Comparison of ENCODE assay signal across 8 cellular contexts in the genomic region with DNA sequence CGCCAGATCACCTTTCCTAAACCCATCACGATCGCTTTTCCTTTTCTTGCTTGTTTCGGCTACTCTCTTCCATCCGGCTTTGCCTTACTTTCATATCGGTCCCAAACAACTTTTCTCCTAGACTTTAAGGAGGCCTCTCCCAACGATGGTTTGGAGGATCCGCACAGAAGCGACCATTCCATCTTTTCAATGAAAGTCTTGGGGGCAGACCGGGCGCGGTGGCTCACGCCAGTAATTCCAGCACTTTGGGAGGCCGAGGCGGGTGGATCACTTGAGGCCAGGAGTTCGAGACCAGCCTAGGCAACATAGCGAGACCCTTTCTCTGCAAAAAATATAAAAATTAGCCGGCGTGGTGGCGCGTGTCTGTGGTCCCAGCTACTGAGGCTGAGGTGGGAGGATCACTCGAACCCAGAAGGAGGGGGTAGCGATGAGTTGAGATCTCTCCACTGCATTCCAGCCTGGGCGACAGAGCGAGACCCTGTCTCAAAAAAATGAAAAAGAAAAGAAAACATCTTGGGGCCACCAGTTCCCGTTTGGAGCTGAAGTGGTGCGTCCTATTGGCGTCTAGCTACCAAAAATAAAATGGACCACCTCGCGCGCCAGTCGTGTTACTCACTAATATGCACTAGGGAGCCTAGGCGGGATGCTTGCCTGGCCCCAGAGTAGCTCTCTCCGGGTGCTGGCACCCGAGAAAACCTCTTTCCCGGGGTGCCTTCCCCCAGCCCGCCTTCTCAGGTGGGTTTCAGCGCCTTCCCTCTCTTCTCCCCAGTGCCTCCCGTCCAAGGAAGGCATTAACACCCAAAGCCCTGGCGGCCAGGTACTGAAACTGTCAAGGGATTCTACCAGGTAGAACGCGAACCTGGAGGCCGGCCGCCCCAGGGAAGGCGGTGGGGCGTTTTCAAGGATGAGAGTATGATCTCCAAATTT. TPM values are rescaled to one million over a fixed set of nuclear protein-coding genes. Genes with fewer than 3 reads are reported as not detected.
DNase-seq lines count a peak whose midpoint lies in the region; ATAC-seq, FAIRE-seq and TF ChIP-seq lines count a peak whose summit lies in the region.

No MANE protein-coding gene starts in this region.

- H3K4me2 ChIP-seq in Karpas-422 (ENCODE audit: low read depth, low read length, poor library complexity, severe bottlenecking) (peak overlapping the region; percentile 82), HepG2 (ENCODE audit: low read depth, low read length) (peak overlapping the region; percentile 86)

- H3K27ac ChIP-seq in Karpas-422 (ENCODE audit: low read length) (no peak overlapping the region), caudate nucleus (ENCODE audit: low read depth, low read length) (peak overlapping the region; percentile 87), HepG2 (ENCODE audit: extremely low read length, insufficient read depth, low read length) (peak overlapping the region; percentile 94)

- intact Hi-C loops in HepG2 (cut with micrococcal nuclease; ENCODE audit: unreplicated experiment): no loop called here

- TF ChIP-seq EP300 in HepG2 (IDR thresholded peaks at IDR 0.05; ENCODE audit: low read depth in 2 of 2, low read length in 2 of 2) (no peak), HepG2 (CRISPR knock-in tag; IDR thresholded peaks at IDR 0.05; ENCODE audit: borderline replicate concordance) (no peak)

- no peak for TF ChIP-seq POLR2A in HepG2 (IDR thresholded peaks at IDR 0.05; ENCODE audit: insufficient read depth in 1 of 2, low read depth in 2 of 2, low read length in 2 of 2)

- no peaks in the 10 kb centered on the region for H3K9me2 ChIP-seq in Karpas-422 (replicated peaks; ENCODE audit: insufficient read depth, low read length)

- H3K79me2 ChIP-seq in Karpas-422 (ENCODE audit: low read length) (peaks cover 31% of the 10 kb centered on the region), HepG2 (ENCODE audit: insufficient read depth, low read length) (peaks cover 40% of the 10 kb centered on the region)

- H3K27me3 ChIP-seq in BJ (ENCODE audit: control insufficient read depth, insufficient read depth, low read length) (no peaks in the 10 kb centered on the region), Karpas-422 (ENCODE audit: low read length) (no peaks in the 10 kb centered on the region), HepG2 (ENCODE audit: control insufficient read depth in 1 of 2, insufficient read depth in 2 of 2, low read length in 2 of 2) (no peaks in the 10 kb centered on the region; a peak in 1 of 5 replicates)

- H3K4me3 ChIP-seq in BJ (ENCODE audit: low read depth, low read length) (peak overlapping the region; percentile 78), Karpas-422 (ENCODE audit: low read length) (peak overlapping the region; percentile 83), HepG2 (replicated peaks in 1 of 3; ENCODE audit: insufficient read depth in 1 of 3, low read depth in 2 of 3, low read length in 3 of 3) (peak overlapping the region; percentile 80 to 99 (median 98))

- H3K4me3 Mint-ChIP-seq in WTC11: peak overlapping the region; percentile 93

- peak overlapping the region; percentile 95 for H3K27ac Mint-ChIP-seq in WTC11

- BruUV-seq in HepG2 (replicated peaks; lab: Mats Ljungman, UMichigan): no TSS peak

- no peaks in the 10 kb centered on the region for H3K36me3 ChIP-seq in BJ (ENCODE audit: control insufficient read depth, insufficient read depth, low read length)
- H3K36me3 ChIP-seq in Karpas-422 (ENCODE audit: insufficient read depth, low read length): no peaks in the 10 kb centered on the region
- no peaks in the 10 kb centered on the region for H3K36me3 ChIP-seq in HepG2 (replicated peaks in 1 of 2; ENCODE audit: control insufficient read depth in 1 of 2, insufficient read depth in 2 of 2, low read length in 2 of 2)

- H3K4me1 ChIP-seq in Karpas-422 (ENCODE audit: low read length): peaks cover 18% of the 10 kb centered on the region
- peaks cover 23% of the 10 kb centered on the region for H3K4me1 ChIP-seq in HepG2 (ENCODE audit: insufficient read depth, low read length)

- H3K36me3 Mint-ChIP-seq in WTC11: peaks cover 1% of the 10 kb centered on the region; the same call in 1 of the 2 replicates

- H3K9me3 Mint-ChIP-seq in WTC11: peaks cover 8% of the 10 kb centered on the region

- TF ChIP-seq RAD21 in HepG2 (CRISPR knock-in tag; IDR thresholded peaks at IDR 0.05): no peak

- H2AFZ ChIP-seq in Karpas-422 (ENCODE audit: low read length) (peak overlapping the region; percentile 97), HepG2 (ENCODE audit: low read length) (peak overlapping the region; percentile 94)

- H3K9me3 ChIP-seq in Karpas-422 (ENCODE audit: low read length) (no peaks in the 10 kb centered on the region), HepG2 (ENCODE audit: low read length) (no peaks in the 10 kb centered on the region)

- CTCF ChIA-PET in BJ (lab: Yijun Ruan, JAX): interaction anchor here (1.0 to 1.2 kb wide), 3 partner anchors 9 to 65 kb away, joined by 3 read pairs; a partner anchor contains a TSS
- CTCF ChIA-PET in WTC11 (lab: Charles Lee): interaction anchor here (1.0 to 2.8 kb wide), 11 partner anchors 11 to 725 kb away, joined by 3 to 22 read pairs (median 5); a partner anchor contains a TSS
- CTCF ChIA-PET in HepG2 (lab: Yijun Ruan, JAX; ENCODE audit: low intra/inter-chr PET ratio, low total read pairs): no interaction called here

- TF ChIP-seq CTCF in BJ (IDR thresholded peaks at IDR 0.05; ENCODE audit: insufficient read depth, low read depth, low read length) (peak; percentile 38; the same call in 1 of the 2 replicates), WTC11 (IDR thresholded peaks at IDR 0.05) (peak; percentile 24; the same call in 1 of the 2 replicates), HepG2 (CRISPR knock-in tag; IDR thresholded peaks at IDR 0.05) (peak; percentile 44)

- FAIRE-seq in HepG2 (lab: Jason Lieb, UNC): peak; percentile 15

- ATAC-seq in GM19324 (IDR thresholded peaks at IDR 0.05; ENCODE audit: low FRiP score, unreplicated experiment): peak; percentile 3
- peak; percentile 66 for ATAC-seq in WTC11
- peak; percentile 70 for ATAC-seq in HepG2

- in situ Hi-C loops in HepG2 (cut with HindIII; ENCODE audit: extremely low pct_ligation_motif_present, low pct_unique_long_range_greater_than_20kb): no loop called here

- no peaks in the 10 kb centered on the region; the same call in 1 of the 2 replicates for H3K27me3 Mint-ChIP-seq in WTC11 (ENCODE audit: low read depth)

- POLR2A ChIA-PET in BJ (lab: Charles Lee) (interaction anchor here (0.5 to 0.9 kb wide), 2 partner anchors 65 to 997 kb away, joined by 4 read pairs; a partner anchor contains a TSS), WTC11 (lab: Charles Lee) (interaction anchor here (0.6 to 2.9 kb wide), 4 partner anchors 11 to 225 kb away, joined by 3 to 12 read pairs (median 4); a partner anchor contains a TSS), HepG2 (lab: Yijun Ruan, JAX) (interaction anchor here (0.9 to 3.5 kb wide), 5 partner anchors 9 to 65 kb away, joined by 3 to 39 read pairs (median 3); a partner anchor contains a TSS)

- no peak for DNase-seq in BJ (ENCODE audit: low read depth)
- peak; percentile 61 for DNase-seq in Karpas-422
- DNase-seq in WTC11 (ENCODE audit: low spot score): peak; percentile 78
- DNase-seq in caudate nucleus (lab: John Stamatoyannopoulos, UW): peak in 19 of 61 donors; percentile 4 to 65 (median 19)
- DNase-seq in HepG2 (ENCODE audit: low spot score): peak; percentile 39
- peak in 2 of 3 donors; percentile 4 to 23 for DNase-seq in stimulated activated CD4-positive, alpha-beta T cell treated with anti-CD3 and anti-CD28 coated beads, TNF-alpha, amount 100 ng/mL, for 1 hour (ENCODE audit: low read depth in 3 of 3, low spot score in 1 of 3)
- no peak for DNase-seq in hippocampal formation (lab: John Stamatoyannopoulos, UW)

- WGBS in HepG2 (ENCODE audit: low lambda C conversion rate): 1% methylated on average over 36 of the region's 46 CpGs

- H4K20me1 ChIP-seq in Karpas-422 (ENCODE audit: insufficient read depth, low read depth, low read length): no peaks in the 10 kb centered on the region
- no peaks in the 10 kb centered on the region for H4K20me1 ChIP-seq in HepG2 (ENCODE audit: insufficient read depth, low read length)

- peak overlapping the region; percentile 84 for H3K9ac ChIP-seq in Karpas-422 (ENCODE audit: low read length)
- H3K9ac ChIP-seq in HepG2 (ENCODE audit: insufficient read depth, low read depth, low read length): peak overlapping the region; percentile 48

- peaks cover 21% of the 10 kb centered on the region for H3K4me1 Mint-ChIP-seq in WTC11

TF ChIP-seq in WTC11, 78 proteins besides CTCF, POLR2A, EP300 and RAD21 (continues in another document):
- no peak for TF ChIP-seq FOXJ3 (CRISPR knock-in tag; IDR thresholded peaks at IDR 0.05; ENCODE audit: borderline replicate concordance)

RNA-seq across cellular contexts. Expression of a gene that starts 0.8 kb away (rescaled TPM):
- 23.9 and 53.0 TPM in 2 replicates for polyA plus RNA-seq in BJ (2011; rRNA removed)
- 32.7 and 36.7 TPM in 2 replicates for polyA minus RNA-seq in BJ (2011; rRNA and poly(A)+ RNA removed)
- 14.6 and 27.4 TPM in 2 replicates for total RNA-seq in Karpas-422 (2014; rRNA removed; shearing (Covaris generic); ENCODE audit: low replicate concordance)
- 42.8 to 50.3 TPM (median 46.3 TPM) in 3 replicates for total RNA-seq in WTC11 (2021)
- total RNA-seq in HepG2 (2016; rRNA removed; fragmentation: Illumina TruSeq; extraction: Trizol): 51.2 and 83.8 TPM in 2 replicates
- 19.0 and 26.0 TPM in 2 replicates for total RNA-seq in HepG2 (2016; cell fraction: cytosol; rRNA removed; fragmentation: Illumina TruSeq; extraction: Trizol; ENCODE audit: low read depth)
- 45.8 and 80.1 TPM in 2 replicates for total RNA-seq in HepG2 (2016; cell fraction: insoluble cytoplasmic fraction; rRNA removed; fragmentation: Illumina TruSeq; extraction: Trizol)
- 22.8 and 27.8 TPM in 2 replicates for total RNA-seq in HepG2 (2016; cell fraction: membrane; rRNA removed; fragmentation: Illumina TruSeq; extraction: Trizol)
- 56.8 and 65.2 TPM in 2 replicates for total RNA-seq in HepG2 (2016; cell fraction: nucleus; rRNA removed; fragmentation: Illumina TruSeq; extraction: Trizol)
- polyA plus RNA-seq in HepG2 (2011; rRNA removed): 29.4 and 37.7 TPM in 2 replicates
- 21.3 and 33.2 TPM in 2 replicates for polyA plus RNA-seq in HepG2 (2011; cell fraction: cytosol; rRNA removed)
- 11.4 and 15.6 TPM in 2 replicates for polyA plus RNA-seq in HepG2 (2011; cell fraction: nucleus; rRNA removed)
- 24.5 and 32.4 TPM in 2 replicates for polyA plus RNA-seq in HepG2 (2012)
- 4.0 and 5.3 TPM in 2 replicates for polyA plus RNA-seq in HepG2 (2016; cell fraction: cytosol; fragmentation: Illumina TruSeq; extraction: Trizol; ENCODE audit: low read depth)
- polyA plus RNA-seq in HepG2 (2016; cell fraction: insoluble cytoplasmic fraction; fragmentation: Illumina TruSeq; extraction: Trizol; ENCODE audit: low read depth): 69.2 and 81.5 TPM in 2 replicates
- 12.3 and 17.1 TPM in 2 replicates for polyA plus RNA-seq in HepG2 (2016; cell fraction: membrane; fragmentation: Illumina TruSeq; extraction: Trizol; ENCODE audit: low read depth)
- 44.4 and 45.6 TPM in 2 replicates for polyA plus RNA-seq in HepG2 (2016; cell fraction: nucleus; fragmentation: Illumina TruSeq; extraction: Trizol; ENCODE audit: insufficient read depth, low read depth)
- 29.0 and 31.4 TPM in 2 replicates for polyA minus RNA-seq in HepG2 (2011; rRNA and poly(A)+ RNA removed; ENCODE audit: low replicate concordance)
- polyA minus RNA-seq in HepG2 (2011; cell fraction: cytosol; rRNA and poly(A)+ RNA removed): 24.6 and 25.0 TPM in 2 replicates
- 109 and 111 TPM in 2 replicates for polyA minus RNA-seq in HepG2 (2011; cell fraction: nucleus; rRNA and poly(A)+ RNA removed)

Comparison
In these comparisons a context has a peak if more than half of its experiments do, and no peak if none do; other contexts are left out.
1. DNase-seq: peak in Karpas-422 (single experiment), WTC11 (single experiment), HepG2 (single experiment) and stimulated activated CD4-positive, alpha-beta T cell treated with anti-CD3 and anti-CD28 coated beads, TNF-alpha, amount 100 ng/mL, for 1 hour (2 of 3); none in BJ (single experiment) and hippocampal formation (0 of 2).
2. ATAC-seq: peak in every context shown above with its lines; median percentile 70 in HepG2; 66 in WTC11; 3 in GM19324.
3. Peak in every context shown above with its lines, with median percentiles within 50 percentile points of each other: H3K4me3 ChIP-seq and CTCF ChIP-seq.